Comparison of ENCODE assay signal across 18 cellular contexts in genomic region chr6:160400426-160400825, GRCh38. TPM values are rescaled to one million over a fixed set of nuclear protein-coding genes. Genes with fewer than 3 reads are reported as not detected.
DNase-seq lines count a peak whose midpoint lies in the region; ATAC-seq and TF ChIP-seq lines count a peak whose summit lies in the region.
"Had no signal": no experiment of that assay in that cellular context is flagged by ENCODE, and none has a peak within 500 bp of the region (broad histone marks: within the 10 kb centered on the region; RNA-seq: fewer than 3 reads in every experiment).

No MANE protein-coding gene starts in this region.

- peak overlapping the region; percentile 2 for H3K27ac Mint-ChIP-seq in MCF 10A (ENCODE audit: low read depth, unreplicated experiment)
- H3K27ac Mint-ChIP-seq: activated naive CD8-positive, alpha-beta T cell treated with anti-CD3 and anti-CD28 coated beads, Interleukin-2, amount 50 U/mL, for 24 hours; T-cell had no signal

- no peak overlapping the region for H3K4me3 Mint-ChIP-seq in MCF 10A (ENCODE audit: unreplicated experiment)
- H3K4me3 Mint-ChIP-seq: activated naive CD8-positive, alpha-beta T cell treated with anti-CD3 and anti-CD28 coated beads, Interleukin-2, amount 50 U/mL, for 24 hours; T-cell had no signal

- H3K36me3 ChIP-seq in breast epithelium (no peaks in the 10 kb centered on the region), thoracic aorta (no peaks in the 10 kb centered on the region), colonic mucosa (no peaks in the 10 kb centered on the region)

- BruUV-seq in MCF 10A (replicated peaks; lab: Mats Ljungman, UMichigan): no TSS peak

- H3K27me3 Mint-ChIP-seq in MCF 10A (ENCODE audit: insufficient read depth, unreplicated experiment): no peaks in the 10 kb centered on the region

- DNase-seq in MCF 10A (ENCODE audit: unreplicated experiment): peak; percentile 24
- no peak for DNase-seq in breast epithelium (ENCODE audit: low spot score in 2 of 2)
- peak; percentile 44 for DNase-seq in astrocyte of the spinal cord (ENCODE audit: low read depth, low spot score)
- DNase-seq in kidney tubule cell (ENCODE audit: low spot score): peak; percentile 39
- DNase-seq in thoracic aorta (ENCODE audit: low spot score): peak; percentile 30
- DNase-seq in colonic mucosa: no peak
- DNase-seq in NCI-H82 (lab: John Stamatoyannopoulos, UW): no peak
- DNase-seq: activated CD4-positive, CD25-positive, alpha-beta regulatory T cell; activated naive CD8-positive, alpha-beta T cell treated with anti-CD3 and anti-CD28 coated beads, Interleukin-2, amount 50 U/mL, for 24 hours; activated T-cell treated with anti-CD3 and anti-CD28 coated beads, Interleukin-2, amount 50 U/mL, for 1 hour; effector CD4-positive, alpha-beta T cell; NCI-H1436; NCI-H510A; T-cell; testis had no signal

- peaks cover 9% of the 10 kb centered on the region for H3K9me3 Mint-ChIP-seq in MCF 10A (ENCODE audit: unreplicated experiment)
- H3K9me3 Mint-ChIP-seq: T-cell had no signal

- POLR2A ChIA-PET in MCF 10A (lab: Yijun Ruan, JAX): interaction anchor here (0.6 to 1.5 kb wide), 3 partner anchors 8 to 31 kb away, joined by 3 to 4 read pairs (median 3); no protein-coding TSS in a partner anchor

- H3K27me3 ChIP-seq in breast epithelium: no peaks in the 10 kb centered on the region
- no peaks in the 10 kb centered on the region for H3K27me3 ChIP-seq in thoracic aorta (replicated peaks; ENCODE audit: insufficient read depth)
- H3K27me3 ChIP-seq in colonic mucosa: no peaks in the 10 kb centered on the region
- H3K27me3 ChIP-seq: testis had no signal

- intact Hi-C loops in MCF 10A (cut with micrococcal nuclease): no loop called here
- intact Hi-C loops in breast epithelium (cut with DNase I; ENCODE audit: low total_unique reads): no loop called here
- intact Hi-C loops in colonic mucosa (cut with DNase I): no loop called here

- CTCF ChIA-PET in MCF 10A (lab: Yijun Ruan, JAX): interaction anchor here (1.0 kb wide), 1 partner anchor 55 kb away, joined by 3 read pairs; no protein-coding TSS in a partner anchor

- H3K9me3 ChIP-seq in breast epithelium (no peaks in the 10 kb centered on the region), thoracic aorta (no peaks in the 10 kb centered on the region), colonic mucosa (no peaks in the 10 kb centered on the region)
- H3K9me3 ChIP-seq: testis had no signal

- in situ Hi-C loops in astrocyte of the spinal cord (cut with HindIII; ENCODE audit: low sequenced_read_pairs): no loop called here

- TF ChIP-seq CTCF in MCF 10A (IDR thresholded peaks at IDR 0.05; ENCODE audit: unreplicated experiment): no peak
- no peak for TF ChIP-seq CTCF in breast epithelium (IDR thresholded peaks at IDR 0.05)
- TF ChIP-seq CTCF in astrocyte of the spinal cord (IDR thresholded peaks at IDR 0.05; ENCODE audit: low read depth, low read length): no peak
- no peak for TF ChIP-seq CTCF in thoracic aorta (IDR thresholded peaks at IDR 0.05)
- no peak for TF ChIP-seq CTCF in colonic mucosa (IDR thresholded peaks at IDR 0.05)

- ATAC-seq in thoracic aorta (ENCODE audit: insufficient number of reproducible peaks, low FRiP score, low read depth) (peak; percentile 92), HG02938 (IDR thresholded peaks at IDR 0.05; ENCODE audit: unreplicated experiment) (no peak)
- ATAC-seq: activated naive CD8-positive, alpha-beta T cell treated with anti-CD3 and anti-CD28 coated beads, Interleukin-2, amount 50 U/mL, for 24 hours; left lobe of liver; T-cell had no signal

- H3K4me1 ChIP-seq in breast epithelium: no peaks in the 10 kb centered on the region
- H3K4me1 ChIP-seq in thoracic aorta (ENCODE audit: control insufficient read depth in 1 of 2, low read depth in 2 of 2): peaks cover 30 to 67% of the 10 kb centered on the region in 2 donors
- no peaks in the 10 kb centered on the region for H3K4me1 ChIP-seq in colonic mucosa
- H3K4me1 ChIP-seq: testis had no signal

- TF ChIP-seq POLR2A in breast epithelium (IDR thresholded peaks at IDR 0.05): no peak

- no peak overlapping the region for H3K27ac ChIP-seq in breast epithelium
- peak overlapping the region; percentile 86 to 92 for H3K27ac ChIP-seq in thoracic aorta
- H3K27ac ChIP-seq in colonic mucosa: no peak overlapping the region
- H3K27ac ChIP-seq: testis had no signal

- no peak overlapping the region for H3K9ac ChIP-seq in colonic mucosa (ENCODE audit: low read depth in 2 of 2, low read length in 2 of 2)

- H3K4me3 ChIP-seq in breast epithelium (no peak overlapping the region), astrocyte of the spinal cord (ENCODE audit: low read depth, low read length) (no peak overlapping the region), thoracic aorta (peak overlapping the region; percentile 13), colonic mucosa (no peak overlapping the region)
- H3K4me3 ChIP-seq: testis had no signal

- H3K4me1 Mint-ChIP-seq in MCF 10A (ENCODE audit: insufficient read depth, unreplicated experiment): peaks cover 25% of the 10 kb centered on the region

- no peaks in the 10 kb centered on the region for H3K36me3 Mint-ChIP-seq in MCF 10A (ENCODE audit: insufficient read depth, unreplicated experiment)
- H3K36me3 Mint-ChIP-seq: T-cell had no signal

RNA-seq across cellular contexts. Expression of gene SLC22A3, which starts 52.2 kb away (rescaled TPM):
- total RNA-seq in MCF 10A (2022): 0.09 and 0.20 TPM in 2 replicates
- 10 to 100 TPM in 1 of 3 donors, 1 to 10 TPM in 2; 3.4 to 13.1 (median 5.9) TPM for total RNA-seq in breast epithelium
- total RNA-seq in thoracic aorta: 100 to 1,000 TPM in 1 of 2 donors, 10 to 100 TPM in 1; 91.5 to 144 TPM
- 1 to 10 TPM; 2.1 to 2.5 TPM for total RNA-seq in colonic mucosa
- total RNA-seq: A673 had no signal

Comparison
In these comparisons a context has a peak if more than half of its experiments do, and no peak if none do; other contexts are left out.
1. DNase-seq: peak in MCF 10A (single experiment), astrocyte of the spinal cord (single experiment), kidney tubule cell (single experiment) and thoracic aorta (single experiment); none in breast epithelium (0 of 2), colonic mucosa (single experiment) and NCI-H82 (single experiment).
2. H3K27ac ChIP-seq: peak in thoracic aorta (2 of 2); none in breast epithelium (0 of 2) and colonic mucosa (single experiment).
3. RNA of gene SLC22A3, which starts 52.2 kb away (total RNA-seq): 91.5 to 144 TPM in thoracic aorta; 3.4 to 13.1 TPM in breast epithelium, 2.1 to 2.5 TPM in colonic mucosa and 0.09 to 0.20 TPM in MCF 10A; every median in the first group is over 4 times any median in the second.